Comparison of ENCODE assay signal across 15 cellular contexts in genomic region chr2:122843503-122843902, GRCh38.
"Had no signal": no experiment of that assay in that cellular context is flagged by ENCODE, and none has a peak within 500 bp of the region (broad histone marks: within the 10 kb centered on the region; RNA-seq: fewer than 3 reads in every experiment).

No MANE protein-coding gene starts in this region.

- DNase-seq: activated B cell treated with CpG ODN at 0.5 μM for 24 hours; activated CD4-positive, alpha-beta T cell treated with anti-CD3 and anti-CD28 coated beads for 36 hours; activated CD4-positive, alpha-beta T cell treated with anti-CD3 and anti-CD28 coated beads, Interleukin-2, amount 50 U/mL, for 48 hours; activated CD8-positive, alpha-beta memory T cell treated with anti-CD3 and anti-CD28 coated beads, Interleukin-2, amount 50 U/mL, for 48 hours; activated naive CD4-positive, alpha-beta T cell; activated T-cell treated with anti-CD3 and anti-CD28 coated beads, Interleukin-2, amount 50 U/mL, for 4 hours; dermis blood vessel endothelial cell; effector CD8-positive, alpha-beta T cell; glutamatergic neuron; hippocampal formation; stimulated activated CD4-positive, alpha-beta T cell treated with anti-CD3 and anti-CD28 coated beads, Interleukin-1b, Interleukin-23, amount 100 ng/mL, for 48 hours; stimulated activated naive B cell treated with anti-CD40 and anti-IgM and Interleukin-4, amounts not matched to agents 10 μg/mL and 1 μg/mL and 100 μg/mL, for 72 hours; T1000; transverse colon; uterus had no signal

- ATAC-seq: activated CD4-positive, alpha-beta T cell treated with anti-CD3 and anti-CD28 coated beads for 36 hours; activated T-cell treated with anti-CD3 and anti-CD28 coated beads, Interleukin-2, amount 50 U/mL, for 4 hours; stimulated activated naive B cell treated with anti-CD40 and anti-IgM and Interleukin-4, amounts not matched to agents 10 μg/mL and 1 μg/mL and 100 μg/mL, for 72 hours had no signal
